2 cellular contexts compared by ENCODE assay signal in the genomic region with DNA sequence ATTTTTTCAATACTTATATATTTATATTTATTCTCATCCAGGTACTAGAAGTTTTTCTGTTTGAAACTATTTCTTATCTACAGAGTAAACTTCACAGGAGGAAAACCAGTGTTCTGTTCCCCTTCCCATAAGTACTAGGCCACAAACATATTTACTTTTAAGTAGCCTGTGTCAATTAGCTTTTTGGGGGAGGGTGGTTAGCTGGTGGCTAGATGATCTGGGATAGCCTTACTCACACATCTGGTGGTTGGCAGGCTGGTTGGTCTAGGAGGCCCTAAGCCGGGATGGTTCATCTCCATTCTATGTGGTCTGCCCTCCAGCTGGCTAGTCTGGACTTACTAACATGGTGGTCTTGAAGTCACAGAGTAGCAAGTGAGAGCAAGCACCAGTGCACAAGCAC.
TF ChIP-seq lines count a peak whose summit lies in the region.

No MANE protein-coding gene starts in this region.

TF ChIP-seq in HepG2, 621 proteins besides CTCF, POLR2A, EP300 and RAD21 (continued from another document and continues in another):
- TF ChIP-seq ZNF431 (CRISPR knock-in tag; IDR thresholded peaks at IDR 0.05; ENCODE audit: borderline replicate concordance, low read depth) (no peak), SAP130 (CRISPR knock-in tag; IDR thresholded peaks at IDR 0.05; ENCODE audit: low read depth) (peak; percentile 51; the same call in 1 of the 2 replicates), NR2F6 (IDR thresholded peaks at IDR 0.05) (peak; percentile 50; the same call in 1 of the 2 replicates), NR2F6 (CRISPR knock-in tag; IDR thresholded peaks at IDR 0.05) (no peak), JUN (CRISPR knock-in tag; IDR thresholded peaks at IDR 0.05) (no peak), ZNF691 (CRISPR knock-in tag; IDR thresholded peaks at IDR 0.05; ENCODE audit: borderline replicate concordance, low read depth) (no peak), TCF7 (IDR thresholded peaks at IDR 0.05; ENCODE audit: low read depth) (peak; percentile 50), KDM6A (CRISPR knock-in tag; IDR thresholded peaks at IDR 0.05; ENCODE audit: low read depth) (peak; percentile 42; the same call in 1 of the 2 replicates), SOX13 (IDR thresholded peaks at IDR 0.05) (no peak), SOX13 (CRISPR knock-in tag; conservative IDR thresholded peaks at IDR 0.05 in 1 of 2, IDR thresholded peaks at IDR 0.05 in 1 of 2) (peak in 1 of 2 experiments; percentile 70; a peak in 2 of 4 replicates), ZBTB42 (CRISPR knock-in tag; IDR thresholded peaks at IDR 0.05) (no peak), ZNF724P (CRISPR knock-in tag; IDR thresholded peaks at IDR 0.05; ENCODE audit: borderline replicate concordance) (no peak), FOXP1 (IDR thresholded peaks at IDR 0.05) (no peak), FOXP1 (CRISPR knock-in tag; IDR thresholded peaks at IDR 0.05) (peak; percentile 78; the same call in 1 of the 2 replicates), ZNF746 (CRISPR knock-in tag; IDR thresholded peaks at IDR 0.05) (no peak), ZMYM3 (CRISPR knock-in tag; IDR thresholded peaks at IDR 0.05) (no peak), NFIC (IDR thresholded peaks at IDR 0.05; ENCODE audit: low read length) (peak; percentile 29; the same call in 1 of the 2 replicates)
- TF ChIP-seq, protein P1, sequence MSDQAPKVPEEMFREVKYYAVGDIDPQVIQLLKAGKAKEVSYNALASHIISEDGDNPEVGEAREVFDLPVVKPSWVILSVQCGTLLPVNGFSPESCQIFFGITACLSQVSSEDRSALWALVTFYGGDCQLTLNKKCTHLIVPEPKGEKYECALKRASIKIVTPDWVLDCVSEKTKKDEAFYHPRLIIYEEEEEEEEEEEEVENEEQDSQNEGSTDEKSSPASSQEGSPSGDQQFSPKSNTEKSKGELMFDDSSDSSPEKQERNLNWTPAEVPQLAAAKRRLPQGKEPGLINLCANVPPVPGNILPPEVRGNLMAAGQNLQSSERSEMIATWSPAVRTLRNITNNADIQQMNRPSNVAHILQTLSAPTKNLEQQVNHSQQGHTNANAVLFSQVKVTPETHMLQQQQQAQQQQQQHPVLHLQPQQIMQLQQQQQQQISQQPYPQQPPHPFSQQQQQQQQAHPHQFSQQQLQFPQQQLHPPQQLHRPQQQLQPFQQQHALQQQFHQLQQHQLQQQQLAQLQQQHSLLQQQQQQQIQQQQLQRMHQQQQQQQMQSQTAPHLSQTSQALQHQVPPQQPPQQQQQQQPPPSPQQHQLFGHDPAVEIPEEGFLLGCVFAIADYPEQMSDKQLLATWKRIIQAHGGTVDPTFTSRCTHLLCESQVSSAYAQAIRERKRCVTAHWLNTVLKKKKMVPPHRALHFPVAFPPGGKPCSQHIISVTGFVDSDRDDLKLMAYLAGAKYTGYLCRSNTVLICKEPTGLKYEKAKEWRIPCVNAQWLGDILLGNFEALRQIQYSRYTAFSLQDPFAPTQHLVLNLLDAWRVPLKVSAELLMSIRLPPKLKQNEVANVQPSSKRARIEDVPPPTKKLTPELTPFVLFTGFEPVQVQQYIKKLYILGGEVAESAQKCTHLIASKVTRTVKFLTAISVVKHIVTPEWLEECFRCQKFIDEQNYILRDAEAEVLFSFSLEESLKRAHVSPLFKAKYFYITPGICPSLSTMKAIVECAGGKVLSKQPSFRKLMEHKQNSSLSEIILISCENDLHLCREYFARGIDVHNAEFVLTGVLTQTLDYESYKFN (CRISPR knock-in tag; conservative IDR thresholded peaks at IDR 0.05), result peak; percentile 74
- TF ChIP-seq, protein P2, sequence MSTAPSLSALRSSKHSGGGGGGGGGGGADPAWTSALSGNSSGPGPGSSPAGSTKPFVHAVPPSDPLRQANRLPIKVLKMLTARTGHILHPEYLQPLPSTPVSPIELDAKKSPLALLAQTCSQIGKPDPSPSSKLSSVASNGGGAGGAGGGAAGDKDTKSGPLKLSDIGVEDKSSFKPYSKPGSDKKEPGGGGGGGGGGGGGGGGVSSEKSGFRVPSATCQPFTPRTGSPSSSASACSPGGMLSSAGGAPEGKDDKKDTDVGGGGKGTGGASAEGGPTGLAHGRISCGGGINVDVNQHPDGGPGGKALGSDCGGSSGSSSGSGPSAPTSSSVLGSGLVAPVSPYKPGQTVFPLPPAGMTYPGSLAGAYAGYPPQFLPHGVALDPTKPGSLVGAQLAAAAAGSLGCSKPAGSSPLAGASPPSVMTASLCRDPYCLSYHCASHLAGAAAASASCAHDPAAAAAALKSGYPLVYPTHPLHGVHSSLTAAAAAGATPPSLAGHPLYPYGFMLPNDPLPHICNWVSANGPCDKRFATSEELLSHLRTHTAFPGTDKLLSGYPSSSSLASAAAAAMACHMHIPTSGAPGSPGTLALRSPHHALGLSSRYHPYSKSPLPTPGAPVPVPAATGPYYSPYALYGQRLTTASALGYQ (CRISPR knock-in tag; IDR thresholded peaks at IDR 0.05), result 0 out of 2 replicates have a peak, but pooled peaks have one; percentile 36
- TF ChIP-seq, protein P3, sequence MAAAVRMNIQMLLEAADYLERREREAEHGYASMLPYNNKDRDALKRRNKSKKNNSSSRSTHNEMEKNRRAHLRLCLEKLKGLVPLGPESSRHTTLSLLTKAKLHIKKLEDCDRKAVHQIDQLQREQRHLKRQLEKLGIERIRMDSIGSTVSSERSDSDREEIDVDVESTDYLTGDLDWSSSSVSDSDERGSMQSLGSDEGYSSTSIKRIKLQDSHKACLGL (CRISPR knock-in tag; IDR thresholded peaks at IDR 0.05), result no peak
- TF ChIP-seq, protein P4, sequence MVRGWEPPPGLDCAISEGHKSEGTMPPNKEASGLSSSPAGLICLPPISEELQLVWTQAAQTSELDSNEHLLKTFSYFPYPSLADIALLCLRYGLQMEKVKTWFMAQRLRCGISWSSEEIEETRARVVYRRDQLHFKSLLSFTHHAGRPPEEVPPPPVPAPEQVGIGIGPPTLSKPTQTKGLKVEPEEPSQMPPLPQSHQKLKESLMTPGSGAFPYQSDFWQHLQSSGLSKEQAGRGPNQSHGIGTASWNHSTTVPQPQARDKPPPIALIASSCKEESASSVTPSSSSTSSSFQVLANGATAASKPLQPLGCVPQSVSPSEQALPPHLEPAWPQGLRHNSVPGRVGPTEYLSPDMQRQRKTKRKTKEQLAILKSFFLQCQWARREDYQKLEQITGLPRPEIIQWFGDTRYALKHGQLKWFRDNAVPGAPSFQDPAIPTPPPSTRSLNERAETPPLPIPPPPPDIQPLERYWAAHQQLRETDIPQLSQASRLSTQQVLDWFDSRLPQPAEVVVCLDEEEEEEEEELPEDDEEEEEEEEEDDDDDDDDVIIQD (CRISPR knock-in tag; IDR thresholded peaks at IDR 0.05; ENCODE audit: low read depth), result no peak

TF ChIP-seq in SK-N-SH treated with all-trans-retinoic acid at 6 μM for 48 hours, 23 proteins besides CTCF, POLR2A, EP300 and RAD21 (continued from another document):
- TF ChIP-seq CSRNP3 (CRISPR knock-in tag; IDR thresholded peaks at IDR 0.05), result no peak
- no peak for TF ChIP-seq ZFP3 (CRISPR knock-in tag; IDR thresholded peaks at IDR 0.05)
- no peak for TF ChIP-seq BACH2 (CRISPR knock-in tag; IDR thresholded peaks at IDR 0.05; ENCODE audit: borderline replicate concordance)
TF ChIP-seq in SK-N-SH treated with all-trans-retinoic acid at 6 μM for 48 hours: peak in this region for 0.
